ENCODE assay signal across 8 cellular contexts in the genomic region with DNA sequence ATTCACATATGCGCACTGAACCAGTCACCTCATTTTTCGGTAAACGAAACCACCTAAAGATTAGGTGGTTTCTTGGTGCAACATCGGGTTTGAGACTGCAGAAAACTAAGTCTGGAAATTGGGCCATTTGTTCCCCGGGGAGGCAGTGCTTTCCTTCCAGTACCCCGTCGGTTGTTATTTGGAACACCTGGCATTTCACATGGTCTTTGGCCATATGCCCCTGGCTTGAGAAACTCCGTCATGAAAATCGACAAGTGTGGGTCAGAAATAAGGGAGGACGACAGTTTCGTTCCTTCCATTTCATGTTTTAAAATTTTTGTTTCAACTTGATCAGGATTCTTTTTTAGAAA. TPM values are rescaled to one million over a fixed set of nuclear protein-coding genes. Genes with fewer than 3 reads are reported as not detected.
DNase-seq lines count a peak whose midpoint lies in the region; ATAC-seq and TF ChIP-seq lines count a peak whose summit lies in the region.

No MANE protein-coding gene starts in this region.

- H3K27me3 ChIP-seq in SK-N-SH (ENCODE audit: insufficient read depth): peaks cover 17% of the 10 kb centered on the region; the same call in 1 of the 2 replicates
- H3K27me3 ChIP-seq in body of pancreas: no peaks in the 10 kb centered on the region

- H3K27ac ChIP-seq in SK-N-SH (ENCODE audit: low read depth in 2 of 2, low read length in 1 of 2) (no peak overlapping the region), body of pancreas (peak overlapping the region; percentile 88 to 94 (median 93)), substantia nigra (ENCODE audit: low read depth, low read length, poor library complexity, severe bottlenecking) (peak overlapping the region; percentile 98)

- H2AFZ ChIP-seq in SK-N-SH (ENCODE audit: low read depth): no peak overlapping the region

- H3K4me1 ChIP-seq in SK-N-SH (ENCODE audit: control insufficient read depth in 1 of 2, insufficient read depth in 2 of 2, low read depth in 1 of 2, low read length in 1 of 2) (peaks cover 0 to 8% of the 10 kb centered on the region in 2 experiments; a peak in 1 of 4 replicates), body of pancreas (peaks cover 59% of the 10 kb centered on the region)

- ATAC-seq in SK-N-SH treated with all-trans-retinoic acid at 6 μM for 48 hours (no peak), body of pancreas (peak; percentile 76), left lobe of liver (peak; percentile 51), HG03139 (IDR thresholded peaks at IDR 0.05; ENCODE audit: unreplicated experiment) (no peak), HG03135 (IDR thresholded peaks at IDR 0.05; ENCODE audit: unreplicated experiment) (no peak)

- no peak for TF ChIP-seq EP300 in SK-N-SH (IDR thresholded peaks at IDR 0.05; ENCODE audit: borderline replicate concordance in 1 of 2, low read depth in 1 of 2, low read length in 1 of 2)

- CTCF ChIA-PET in SK-N-SH (lab: Yijun Ruan, JAX): no interaction called here

- no peak for DNase-seq in SK-N-SH
- DNase-seq in body of pancreas: peak; percentile 87 to 94 (median 90)
- peak; percentile 78 for DNase-seq in left lobe of liver (ENCODE audit: low spot score)
- peak in 12 of 49 donors; percentile 14 to 63 (median 38) for DNase-seq in substantia nigra (lab: John Stamatoyannopoulos, UW)
- no peak for DNase-seq in islet precursor cell

- no peaks in the 10 kb centered on the region for H4K20me1 ChIP-seq in SK-N-SH (ENCODE audit: insufficient read depth)

- POLR2A ChIA-PET in SK-N-SH (lab: Yijun Ruan, JAX): no interaction called here

- WGBS in SK-N-SH (ENCODE audit: low lambda C conversion rate): 91% methylated on average over 11 of the region's 11 CpGs
- 8 to 9% methylated on average over 11 of the region's 11 CpGs for WGBS in body of pancreas, 2 donors

- TF ChIP-seq CTCF in SK-N-SH (IDR thresholded peaks at IDR 0.05) (no peak), body of pancreas (IDR thresholded peaks at IDR 0.05) (no peak)

- H3K36me3 ChIP-seq in SK-N-SH (replicated peaks in 1 of 2; ENCODE audit: control insufficient read depth in 1 of 2, insufficient read depth in 2 of 2, low read length in 1 of 2) (no peaks in the 10 kb centered on the region), body of pancreas (replicated peaks in 1 of 2; ENCODE audit: insufficient read depth in 1 of 2, low read depth in 2 of 2) (peaks cover 0 to 3% of the 10 kb centered on the region in 2 donors)

- TF ChIP-seq RAD21 in SK-N-SH (IDR thresholded peaks at IDR 0.05; ENCODE audit: low read length): no peak

- no peak for TF ChIP-seq POLR2A in body of pancreas (IDR thresholded peaks at IDR 0.05)

- H3K9me2 ChIP-seq in SK-N-SH: no peaks in the 10 kb centered on the region

- H3K79me2 ChIP-seq in SK-N-SH (ENCODE audit: insufficient read depth): no peaks in the 10 kb centered on the region

- intact Hi-C loops in body of pancreas (cut with DNase I): no loop called here

- H3K4me2 ChIP-seq in SK-N-SH: peak overlapping the region; percentile 96

- H3K9ac ChIP-seq in SK-N-SH: no peak overlapping the region

- H3K9me3 ChIP-seq in SK-N-SH (no peaks in the 10 kb centered on the region), body of pancreas (no peaks in the 10 kb centered on the region)

- H3K4me3 ChIP-seq in SK-N-SH (ENCODE audit: low read depth in 2 of 2, low read length in 1 of 2) (no peak overlapping the region), body of pancreas (peak overlapping the region; percentile 64 to 97)

- no peaks in the 10 kb centered on the region for H3F3A ChIP-seq in SK-N-SH (replicated peaks; ENCODE audit: insufficient read depth)

TF ChIP-seq in SK-N-SH, 30 proteins besides CTCF, POLR2A, EP300 and RAD21:
- TF ChIP-seq SIN3A (IDR thresholded peaks at IDR 0.05; ENCODE audit: borderline replicate concordance, low read depth, low read length) (no peak), FOXM1 (IDR thresholded peaks at IDR 0.05; ENCODE audit: low read depth) (no peak), RFX5 (IDR thresholded peaks at IDR 0.05; ENCODE audit: low read length) (no peak), POLR2AphosphoS5 (IDR thresholded peaks at IDR 0.05; ENCODE audit: low read depth, low read length) (no peak), FOXJ3 (CRISPR knock-in tag; IDR thresholded peaks at IDR 0.05) (no peak), JUND (IDR thresholded peaks at IDR 0.05) (no peak), GATA2 (CRISPR knock-in tag; IDR thresholded peaks at IDR 0.05) (no peak), YY1 (IDR thresholded peaks at IDR 0.05; ENCODE audit: low read depth) (no peak), TAF1 (IDR thresholded peaks at IDR 0.05; ENCODE audit: borderline replicate concordance, low read depth, low read length) (no peak)
- TF ChIP-seq, protein P1, sequence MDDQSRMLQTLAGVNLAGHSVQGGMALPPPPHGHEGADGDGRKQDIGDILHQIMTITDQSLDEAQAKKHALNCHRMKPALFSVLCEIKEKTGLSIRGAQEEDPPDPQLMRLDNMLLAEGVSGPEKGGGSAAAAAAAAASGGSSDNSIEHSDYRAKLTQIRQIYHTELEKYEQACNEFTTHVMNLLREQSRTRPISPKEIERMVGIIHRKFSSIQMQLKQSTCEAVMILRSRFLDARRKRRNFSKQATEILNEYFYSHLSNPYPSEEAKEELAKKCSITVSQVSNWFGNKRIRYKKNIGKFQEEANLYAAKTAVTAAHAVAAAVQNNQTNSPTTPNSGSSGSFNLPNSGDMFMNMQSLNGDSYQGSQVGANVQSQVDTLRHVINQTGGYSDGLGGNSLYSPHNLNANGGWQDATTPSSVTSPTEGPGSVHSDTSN (IDR thresholded peaks at IDR 0.05): no peak
- TF ChIP-seq, protein P2, sequence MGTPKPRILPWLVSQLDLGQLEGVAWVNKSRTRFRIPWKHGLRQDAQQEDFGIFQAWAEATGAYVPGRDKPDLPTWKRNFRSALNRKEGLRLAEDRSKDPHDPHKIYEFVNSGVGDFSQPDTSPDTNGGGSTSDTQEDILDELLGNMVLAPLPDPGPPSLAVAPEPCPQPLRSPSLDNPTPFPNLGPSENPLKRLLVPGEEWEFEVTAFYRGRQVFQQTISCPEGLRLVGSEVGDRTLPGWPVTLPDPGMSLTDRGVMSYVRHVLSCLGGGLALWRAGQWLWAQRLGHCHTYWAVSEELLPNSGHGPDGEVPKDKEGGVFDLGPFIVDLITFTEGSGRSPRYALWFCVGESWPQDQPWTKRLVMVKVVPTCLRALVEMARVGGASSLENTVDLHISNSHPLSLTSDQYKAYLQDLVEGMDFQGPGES (IDR thresholded peaks at IDR 0.05; ENCODE audit: low read depth, low read length): no peak

TF ChIP-seq in SK-N-SH treated with all-trans-retinoic acid at 6 μM for 48 hours, 23 proteins besides CTCF, POLR2A, EP300 and RAD21:
- TF ChIP-seq, protein P3, sequence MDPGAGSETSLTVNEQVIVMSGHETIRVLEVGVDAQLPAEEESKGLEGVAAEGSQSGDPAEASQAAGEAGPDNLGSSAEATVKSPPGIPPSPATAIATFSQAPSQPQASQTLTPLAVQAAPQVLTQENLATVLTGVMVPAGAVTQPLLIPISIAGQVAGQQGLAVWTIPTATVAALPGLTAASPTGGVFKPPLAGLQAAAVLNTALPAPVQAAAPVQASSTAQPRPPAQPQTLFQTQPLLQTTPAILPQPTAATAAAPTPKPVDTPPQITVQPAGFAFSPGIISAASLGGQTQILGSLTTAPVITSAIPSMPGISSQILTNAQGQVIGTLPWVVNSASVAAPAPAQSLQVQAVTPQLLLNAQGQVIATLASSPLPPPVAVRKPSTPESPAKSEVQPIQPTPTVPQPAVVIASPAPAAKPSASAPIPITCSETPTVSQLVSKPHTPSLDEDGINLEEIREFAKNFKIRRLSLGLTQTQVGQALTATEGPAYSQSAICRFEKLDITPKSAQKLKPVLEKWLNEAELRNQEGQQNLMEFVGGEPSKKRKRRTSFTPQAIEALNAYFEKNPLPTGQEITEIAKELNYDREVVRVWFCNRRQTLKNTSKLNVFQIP (CRISPR knock-in tag; IDR thresholded peaks at IDR 0.05; ENCODE audit: borderline replicate concordance, low read depth): no peak
- no peak for TF ChIP-seq RARB (CRISPR knock-in tag; IDR thresholded peaks at IDR 0.05)
- TF ChIP-seq TSHZ2 (CRISPR knock-in tag; IDR thresholded peaks at IDR 0.05): no peak
- TF ChIP-seq PPARA (CRISPR knock-in tag; IDR thresholded peaks at IDR 0.05; ENCODE audit: borderline replicate concordance): no peak

RNA-seq across cellular contexts. Expression of gene GATM, which starts 0.5 kb away (rescaled TPM):
- polyA plus RNA-seq in SK-N-SH (2012; rRNA removed): 0.54 and 0.58 TPM in 2 replicates
- polyA plus RNA-seq in SK-N-SH (2012; cell fraction: cytosol; rRNA removed): 0.54 and 0.60 TPM in 2 replicates
- polyA plus RNA-seq in SK-N-SH (2012; cell fraction: nucleus; rRNA removed): 0.41 and 0.76 TPM in 2 replicates
- total RNA-seq in body of pancreas: 1,000 to 10,000 TPM; 1,064 to 1,447 TPM
- total RNA-seq in left lobe of liver: 570 TPM

Comparison
In these comparisons a context has a peak if more than half of its experiments do, and no peak if none do; other contexts are left out.
1. DNase-seq: peak in body of pancreas (4 of 4) and left lobe of liver (single experiment); none in SK-N-SH (single experiment) and islet precursor cell (single experiment).
2. H3K27ac ChIP-seq: peak in body of pancreas (4 of 4) and substantia nigra (single experiment); none in SK-N-SH (0 of 2).
3. H3K4me3 ChIP-seq: peak in body of pancreas (2 of 2); none in SK-N-SH (0 of 2).
4. ATAC-seq: peak in body of pancreas (single experiment) and left lobe of liver (single experiment); none in SK-N-SH treated with all-trans-retinoic acid at 6 μM for 48 hours (single experiment), HG03139 (single experiment) and HG03135 (single experiment).